Comparison of ENCODE assay signal across 8 cellular contexts in genomic region chr1:181479137-181479745, GRCh38. TPM values are rescaled to one million over a fixed set of nuclear protein-coding genes. Genes with fewer than 3 reads are reported as not detected.
DNase-seq lines count a peak whose midpoint lies in the region; ATAC-seq and TF ChIP-seq lines count a peak whose summit lies in the region.

No MANE protein-coding gene starts in this region.

- no peaks in the 10 kb centered on the region for H3K36me3 Mint-ChIP-seq in activated CD4-positive, alpha-beta memory T cell treated with anti-CD3 and anti-CD28 coated beads, Interleukin-2, amount 10 ng/mL, durations not matched to agents 7 days and 5 days (ENCODE audit: low read depth)

- H3K9me3 Mint-ChIP-seq in activated CD4-positive, alpha-beta memory T cell treated with anti-CD3 and anti-CD28 coated beads, Interleukin-2, amount 10 ng/mL, durations not matched to agents 7 days and 5 days: no peaks in the 10 kb centered on the region

- no peak overlapping the region for H3K27ac Mint-ChIP-seq in activated CD4-positive, alpha-beta memory T cell treated with anti-CD3 and anti-CD28 coated beads, Interleukin-2, amount 10 ng/mL, durations not matched to agents 7 days and 5 days

- TF ChIP-seq CTCF in parathyroid adenoma (IDR thresholded peaks at IDR 0.05): peak; percentile 35

- H3K4me3 Mint-ChIP-seq in activated CD4-positive, alpha-beta memory T cell treated with anti-CD3 and anti-CD28 coated beads, Interleukin-2, amount 10 ng/mL, durations not matched to agents 7 days and 5 days: no peak overlapping the region

- no peak overlapping the region for H3K27ac ChIP-seq in parathyroid adenoma

- H3K27me3 ChIP-seq in parathyroid adenoma (ENCODE audit: control insufficient read depth, insufficient read depth, low read length): no peaks in the 10 kb centered on the region

- H3K9ac ChIP-seq in parathyroid adenoma: no peak overlapping the region

- no peaks in the 10 kb centered on the region for H3K36me3 ChIP-seq in parathyroid adenoma (ENCODE audit: control insufficient read depth, insufficient read depth, low read length)

- H3K4me3 ChIP-seq in parathyroid adenoma (ENCODE audit: low read depth, low read length): no peak overlapping the region

- no peaks in the 10 kb centered on the region for H3K9me3 ChIP-seq in parathyroid adenoma (ENCODE audit: control insufficient read depth, low read length)

- peak; percentile 56 for ATAC-seq in GM18868 (IDR thresholded peaks at IDR 0.05; ENCODE audit: unreplicated experiment)
- ATAC-seq in HG03175 (IDR thresholded peaks at IDR 0.05; ENCODE audit: unreplicated experiment): peak; percentile 38
- no peak for ATAC-seq in HG03469 (IDR thresholded peaks at IDR 0.05; ENCODE audit: unreplicated experiment)

- peaks cover 42% of the 10 kb centered on the region for H3K27me3 Mint-ChIP-seq in activated CD4-positive, alpha-beta memory T cell treated with anti-CD3 and anti-CD28 coated beads, Interleukin-2, amount 10 ng/mL, durations not matched to agents 7 days and 5 days

- no peak overlapping the region for H3K4me2 ChIP-seq in parathyroid adenoma (ENCODE audit: low read length)

- H3K4me1 ChIP-seq in parathyroid adenoma: no peaks in the 10 kb centered on the region

- no peaks in the 10 kb centered on the region for H3K79me2 ChIP-seq in parathyroid adenoma

- CTCF ChIA-PET in activated CD4-positive, alpha-beta memory T cell treated with anti-CD3 and anti-CD28 coated beads, Interleukin-2, amount 10 ng/mL, durations not matched to agents 7 days and 5 days (lab: Charles Lee): interaction anchor here (0.7 to 5.8 kb wide), 17 partner anchors 9 to 606 kb away, joined by 3 to 52 read pairs (median 3); no protein-coding TSS in a partner anchor

- peak; percentile 61 for DNase-seq in COLO668 (lab: John Stamatoyannopoulos, UW; ENCODE audit: unreplicated experiment)
- peak; percentile 44 for DNase-seq in NCI-H226
- peak; percentile 29 for DNase-seq in activated CD4-positive, alpha-beta memory T cell treated with anti-CD3 and anti-CD28 coated beads, Interleukin-2, amount 10 ng/mL, durations not matched to agents 7 days and 5 days
- DNase-seq in globus pallidus (ENCODE audit: low spot score): peak; percentile 76

- peaks cover 7% of the 10 kb centered on the region for H3K4me1 Mint-ChIP-seq in activated CD4-positive, alpha-beta memory T cell treated with anti-CD3 and anti-CD28 coated beads, Interleukin-2, amount 10 ng/mL, durations not matched to agents 7 days and 5 days

- POLR2A ChIA-PET in activated CD4-positive, alpha-beta memory T cell treated with anti-CD3 and anti-CD28 coated beads, Interleukin-2, amount 10 ng/mL, durations not matched to agents 7 days and 5 days (lab: Charles Lee): no interaction called here

- H2AFZ ChIP-seq in parathyroid adenoma: no peak overlapping the region

RNA-seq across cellular contexts. Expression of gene CACNA1E, which starts 4.1 kb away (rescaled TPM):
- not detected for total RNA-seq in activated CD4-positive, alpha-beta memory T cell treated with anti-CD3 and anti-CD28 coated beads, Interleukin-2, amount 10 ng/mL, durations not matched to agents 7 days and 5 days
